In genomic region chr1:16765731-16766605, GRCh38 we compare ENCODE assay signal across 10 cellular contexts. TPM values are rescaled to one million over a fixed set of nuclear protein-coding genes. Genes with fewer than 3 reads are reported as not detected.
A peak's percentile ranks its signal among the peaks of the same experiment; 100 is the strongest.
DNase-seq lines count a peak whose midpoint lies in the region; ATAC-seq and TF ChIP-seq lines count a peak whose summit lies in the region.
"Not testable (repeated sequence)": the region's sequence is repeated elsewhere in the genome, so short reads cannot be mapped to it uniquely, and the experiment has no call there.
"Had no signal": no experiment of that assay in that cellular context is flagged by ENCODE, and none has a peak within 500 bp of the region (broad histone marks: within the 10 kb centered on the region; RNA-seq: fewer than 3 reads in every experiment).

No MANE protein-coding gene starts in this region.

- not testable (repeated sequence) for H3K4me3 ChIP-seq in endodermal cell (ENCODE audit: low read length)
- H3K4me3 ChIP-seq in heart left ventricle (peak overlapping the region in 3 of 12 donors; percentile 19 to 34 (median 21)), muscle layer of colon (ENCODE audit: low read depth in 1 of 2, low read length in 2 of 2) (peak overlapping the region in 1 of 2 donors; percentile 32), transverse colon (peak overlapping the region in 2 of 4 donors; percentile 3 to 11)

- not testable (repeated sequence) for H3K4me1 Mint-ChIP-seq in endodermal cell

- H3K27ac ChIP-seq in endodermal cell (ENCODE audit: low read depth, low read length): not testable (repeated sequence)
- H3K27ac ChIP-seq in heart left ventricle (peak overlapping the region in 1 of 12 donors; percentile 84), muscle layer of colon (ENCODE audit: low read depth, low read length) (peak overlapping the region; percentile 72), transverse colon (peak overlapping the region; percentile 81 to 89 (median 86))

- not testable (repeated sequence) for H3K4me3 Mint-ChIP-seq in endodermal cell

- intact Hi-C loops in heart left ventricle (cut with DNase I); transverse colon (cut with DNase I; ENCODE audit: low total_unique reads): not testable (repeated sequence)

- peak; percentile 11 for DNase-seq in DMS53 treated with DMSO at 0.1 percent for 48 hours (lab: John Stamatoyannopoulos, UW; ENCODE audit: unreplicated experiment)
- DNase-seq in RPMI7951 (ENCODE audit: low read depth): peak; percentile 67
- DNase-seq in endodermal cell: peak; percentile 9
- peak in 2 of 5 donors; percentile 33 to 49 for DNase-seq in heart left ventricle
- DNase-seq in left lobe of liver (ENCODE audit: low spot score): peak; percentile 70
- DNase-seq in renal cortical epithelial cell (ENCODE audit: low read depth): peak; percentile 18
- DNase-seq in transverse colon: peak; percentile 63

- H3K9me3 ChIP-seq in endodermal cell (ENCODE audit: control insufficient read depth, low read length); heart left ventricle; muscle layer of colon (ENCODE audit: low read length); transverse colon: not testable (repeated sequence)

- TF ChIP-seq POLR2A in heart left ventricle (IDR thresholded peaks at IDR 0.05); transverse colon (IDR thresholded peaks at IDR 0.05): not testable (repeated sequence)

- in situ Hi-C loops in transverse colon (cut with MboI; ENCODE audit: low pct_ligation_motif_present in 1 of 4, low pct_unique_long_range_greater_than_20kb in 1 of 4, low sequenced_read_pairs in 3 of 4): not testable (repeated sequence)

- peak; percentile 66 to 77 (median 72) for ATAC-seq in heart left ventricle
- ATAC-seq in left lobe of liver: peak; percentile 73

- not testable (repeated sequence) for H3K27me3 ChIP-seq in endodermal cell (ENCODE audit: control insufficient read depth, insufficient read depth, low read length, poor library complexity, severe bottlenecking); muscle layer of colon (ENCODE audit: control insufficient read depth in 1 of 2, insufficient read depth in 2 of 2, low read length in 2 of 2); transverse colon
- peaks cover 0 to 52% (median 0%) of the 10 kb centered on the region in 9 donors for H3K27me3 ChIP-seq in heart left ventricle

- H3K4me1 ChIP-seq in endodermal cell (ENCODE audit: control insufficient read depth, insufficient read depth, low read length); heart left ventricle: not testable (repeated sequence)
- peaks cover 25% of the 10 kb centered on the region for H3K4me1 ChIP-seq in muscle layer of colon (ENCODE audit: insufficient read depth, low read length)
- peaks cover 4 to 33% (median 22%) of the 10 kb centered on the region in 4 donors for H3K4me1 ChIP-seq in transverse colon

- peaks cover 26% of the 10 kb centered on the region for H3K27me3 Mint-ChIP-seq in endodermal cell (ENCODE audit: insufficient read depth)

- not testable (repeated sequence) for TF ChIP-seq CTCF in endodermal cell (conservative IDR thresholded peaks at IDR 0.05); heart left ventricle (IDR thresholded peaks at IDR 0.05); transverse colon (IDR thresholded peaks at IDR 0.05)

- H3K36me3 Mint-ChIP-seq in endodermal cell (ENCODE audit: low read depth): not testable (repeated sequence)

- not testable (repeated sequence) for H3K27ac Mint-ChIP-seq in endodermal cell

- peak; percentile 12 for TF ChIP-seq EP300 in transverse colon (IDR thresholded peaks at IDR 0.05; ENCODE audit: low read depth)

- not testable (repeated sequence) for H3K9me3 Mint-ChIP-seq in endodermal cell

- WGBS in endodermal cell (ENCODE audit: insufficient coverage in 1 of 2, insufficient read length in 1 of 2), 2 experiments: 90 to 95% methylated on average over 12 to 19 of the region's 31 CpGs
- WGBS in heart left ventricle, 4 donors: 64 to 76% (median 67%) methylated on average over 25 to 27 of the region's 31 CpGs
- WGBS in transverse colon (ENCODE audit: low coverage in 1 of 2), 2 donors: 28 to 57% methylated on average over 4 to 25 of the region's 31 CpGs

- H3K36me3 ChIP-seq in endodermal cell (ENCODE audit: control insufficient read depth, insufficient read depth, low read length); heart left ventricle; muscle layer of colon (ENCODE audit: insufficient read depth, low read length); transverse colon: not testable (repeated sequence)

- H3K9ac ChIP-seq in endodermal cell (ENCODE audit: extremely low read depth, low read length, poor library complexity, severe bottlenecking); muscle layer of colon (ENCODE audit: low read length): not testable (repeated sequence)

RNA-seq across cellular contexts. Expression of gene RNU1-4, which starts 25.7 kb away (rescaled TPM):
- total RNA-seq in RPMI7951 (2014; rRNA removed; shearing (Covaris generic)): under 0.01 TPM in 1 of 2 replicates, not detected in the other
- total RNA-seq in endodermal cell (1,000 to 10,000 TPM; 2,483 to 3,611 TPM), heart left ventricle (1,000 to 10,000 TPM in 6 of 9 donors, 100 to 1,000 TPM in 1, not detected in 2; 364 to 3,776 (median 2,470) TPM), left lobe of liver (1,159 TPM), renal cortical epithelial cell (under 0.01 TPM in 2 replicates), transverse colon (under 1 TPM in 3 of 4 donors, not detected in 1; under 0.01 TPM)
- 11,872 TPM for polyA plus RNA-seq in endodermal cell (2013, experiment 1 of 2)
- 14,577 TPM for polyA plus RNA-seq in endodermal cell (2013, experiment 2 of 2)
- polyA plus RNA-seq in heart left ventricle: not detected
- total RNA-seq: LHCN-M2 had no signal
- polyA plus RNA-seq: thymus had no signal
